3 cellular contexts compared by ENCODE assay signal in genomic region chr15:74146277-74146800, GRCh38.
TF ChIP-seq lines count a peak whose summit lies in the region.

No MANE protein-coding gene starts in this region.

TF ChIP-seq in A549, 52 proteins besides CTCF, POLR2A, EP300 and RAD21:
- peak; percentile 70; the same call in 1 of the 2 replicates for TF ChIP-seq REST (IDR thresholded peaks at IDR 0.05)
- TF ChIP-seq ZSCAN20 (CRISPR knock-in tag; IDR thresholded peaks at IDR 0.05): no peak
- TF ChIP-seq RARB (CRISPR knock-in tag; IDR thresholded peaks at IDR 0.05): no peak
- no peak for TF ChIP-seq KDM1A (IDR thresholded peaks at IDR 0.05; ENCODE audit: low read depth)
- TF ChIP-seq EHF (CRISPR knock-in tag; IDR thresholded peaks at IDR 0.05): no peak
- no peak for TF ChIP-seq ZFP36 (IDR thresholded peaks at IDR 0.05; ENCODE audit: borderline replicate concordance, partially characterized antibody)
- TF ChIP-seq ELK1 (IDR thresholded peaks at IDR 0.05; ENCODE audit: low read depth, low read length): no peak
- no peak for TF ChIP-seq HOXA7 (CRISPR knock-in tag; IDR thresholded peaks at IDR 0.05)
- no peak for TF ChIP-seq RCOR1 (IDR thresholded peaks at IDR 0.05; ENCODE audit: low read depth, low read length)
- no peak for TF ChIP-seq CHD2 (IDR thresholded peaks at IDR 0.05; ENCODE audit: low read length, partially characterized antibody)
- TF ChIP-seq EHMT2 (IDR thresholded peaks at IDR 0.05; ENCODE audit: low read depth): peak; percentile 22
- TF ChIP-seq SMC3 (IDR thresholded peaks at IDR 0.05): no peak
- no peak for TF ChIP-seq POLR2AphosphoS2 (conservative IDR thresholded peaks at IDR 0.05; ENCODE audit: low read length)
TF ChIP-seq in A549: peak in this region for 2.

TF ChIP-seq in HEK293, 187 proteins besides CTCF, POLR2A, EP300 and RAD21:
- TF ChIP-seq REST (tag by site-specific recombination; IDR thresholded peaks at IDR 0.05) (0 out of 2 replicates have a peak, but pooled peaks have one; percentile 52), TRIM28 (IDR thresholded peaks at IDR 0.05; ENCODE audit: borderline replicate concordance, low read length) (peak; percentile 42; the same call in 1 of the 2 replicates), SETDB1 (IDR thresholded peaks at IDR 0.05; ENCODE audit: insufficient read length, low read length) (peak; percentile 94), ZNF350 (tag by site-specific recombination; IDR thresholded peaks at IDR 0.05) (no peak), ZNF140 (tag by site-specific recombination; IDR thresholded peaks at IDR 0.05) (no peak), PRDM2 (tag by site-specific recombination; IDR thresholded peaks at IDR 0.05; ENCODE audit: borderline replicate concordance) (no peak), SCRT2 (tag by site-specific recombination; IDR thresholded peaks at IDR 0.05) (peak; percentile 66)

TF ChIP-seq in GM12878, 131 proteins besides CTCF, POLR2A, EP300 and RAD21:
- TF ChIP-seq REST (IDR thresholded peaks at IDR 0.05; ENCODE audit: low read depth, low read length) (peak; percentile 22; the same call in 1 of the 2 replicates), SMARCA5 (IDR thresholded peaks at IDR 0.05) (no peak)
TF ChIP-seq in GM12878: peak in this region for 1.
